Comparison of ENCODE assay signal across 30 cellular contexts in the genomic region with DNA sequence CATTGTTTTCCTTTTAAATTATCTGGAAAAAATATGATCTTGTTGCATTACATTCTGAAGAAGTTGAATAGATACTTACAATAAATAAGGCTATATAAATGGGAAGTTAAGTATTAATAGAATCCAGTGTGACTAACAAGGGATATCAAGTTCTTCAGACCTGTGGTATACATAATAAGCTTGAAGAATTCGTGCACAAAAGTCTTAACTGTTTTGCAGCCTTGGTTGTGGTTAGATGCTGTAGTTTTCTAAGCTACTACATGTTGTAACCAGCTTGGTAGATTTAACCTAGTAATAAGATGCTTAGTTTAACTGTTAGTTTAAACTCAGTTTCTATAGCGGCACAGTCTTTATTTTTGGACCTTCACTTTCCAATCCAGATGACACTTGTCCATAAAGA.
A peak's percentile ranks its signal among the peaks of the same experiment; 100 is the strongest.
DNase-seq lines count a peak whose midpoint lies in the region; ATAC-seq, FAIRE-seq and TF ChIP-seq lines count a peak whose summit lies in the region.
"Had no signal": no experiment of that assay in that cellular context is flagged by ENCODE, and none has a peak within 500 bp of the region (broad histone marks: within the 10 kb centered on the region; RNA-seq: fewer than 3 reads in every experiment).

No MANE protein-coding gene starts in this region.

- in situ Hi-C loops in Caki2 (cut with HindIII; ENCODE audit: low pct_unique_long_range_greater_than_20kb, low sequenced_read_pairs) = no loop called here

- H3K27me3 Mint-ChIP-seq in natural killer cell treated with Interleukin-12 subunit alpha and Interleukin-12 subunit beta and Interleukin-15 and Interleukin-18, amount 100 ng/mL, for 72 hours = no peaks in the 10 kb centered on the region
- H3K27me3 Mint-ChIP-seq: stimulated activated naive CD8-positive, alpha-beta T cell treated with anti-CD3 and anti-CD28 coated beads, Interleukin-15, amount 100 ng/mL, for 72 hours; T-helper 17 cell had no signal

- WGBS in pancreas, 2 donors = 50 to 63% methylated on average over 2 of the region's 2 CpGs
- WGBS in heart right ventricle, 2 donors = 65 to 69% methylated on average over 2 of the region's 2 CpGs

- peaks cover 0 to 4% (median 0%) of the 10 kb centered on the region in 3 donors for H3K4me1 ChIP-seq in pancreas
- peaks cover 0 to 32% (median 10%) of the 10 kb centered on the region in 9 donors for H3K4me1 ChIP-seq in heart right ventricle

- TF ChIP-seq CTCF in bronchial epithelial cell (IDR thresholded peaks at IDR 0.05; ENCODE audit: insufficient read depth, low read length, severe bottlenecking) (no peak), pancreas (IDR thresholded peaks at IDR 0.05) (no peak), heart right ventricle (IDR thresholded peaks at IDR 0.05) (no peak)

- H3K27ac ChIP-seq in pancreas (no peak overlapping the region), heart right ventricle (no peak overlapping the region)
- H3K27ac ChIP-seq: dorsolateral prefrontal cortex, parathyroid adenoma, spleen had no signal

- ATAC-seq in pancreas (no peak), heart right ventricle (no peak)
- no peak for ATAC-seq in natural killer cell treated with Interleukin-12 subunit alpha and Interleukin-12 subunit beta and Interleukin-15 and Interleukin-18, amount 100 ng/mL, for 72 hours
- ATAC-seq: activated CD4-positive, CD25-positive, alpha-beta regulatory T cell treated with anti-CD3 and anti-CD28 coated beads, Interleukin-2, amount 50 U/mL, for 24 hours; HepG2; left cardiac atrium; right cardiac atrium; Right ventricle myocardium inferior; SK-N-SH treated with all-trans-retinoic acid at 6 μM for 48 hours; stimulated activated naive CD8-positive, alpha-beta T cell treated with anti-CD3 and anti-CD28 coated beads, Interleukin-15, amount 100 ng/mL, for 72 hours; T-helper 17 cell had no signal

- H3K27me3 ChIP-seq in bronchial epithelial cell (ENCODE audit: control insufficient read depth, insufficient read depth, low read length) = no peaks in the 10 kb centered on the region
- H3K27me3 ChIP-seq in pancreas = no peaks in the 10 kb centered on the region
- no peaks in the 10 kb centered on the region for H3K27me3 ChIP-seq in heart right ventricle
- H3K27me3 ChIP-seq: dorsolateral prefrontal cortex, spleen had no signal

- no peaks in the 10 kb centered on the region for H3K9me3 Mint-ChIP-seq in natural killer cell treated with Interleukin-12 subunit alpha and Interleukin-12 subunit beta and Interleukin-15 and Interleukin-18, amount 100 ng/mL, for 72 hours
- H3K9me3 Mint-ChIP-seq: neural crest cell; stimulated activated naive CD8-positive, alpha-beta T cell treated with anti-CD3 and anti-CD28 coated beads, Interleukin-15, amount 100 ng/mL, for 72 hours had no signal

- no peaks in the 10 kb centered on the region for H3K36me3 Mint-ChIP-seq in natural killer cell treated with Interleukin-12 subunit alpha and Interleukin-12 subunit beta and Interleukin-15 and Interleukin-18, amount 100 ng/mL, for 72 hours

- no peak for FAIRE-seq in bronchial epithelial cell (lab: Jason Lieb, UNC)
- peak; percentile 74 for FAIRE-seq in pancreas (lab: Jason Lieb, UNC)
- FAIRE-seq: HepG2 had no signal

- no peak overlapping the region for H3K27ac Mint-ChIP-seq in natural killer cell treated with Interleukin-12 subunit alpha and Interleukin-12 subunit beta and Interleukin-15 and Interleukin-18, amount 100 ng/mL, for 72 hours
- H3K27ac Mint-ChIP-seq: stimulated activated naive CD8-positive, alpha-beta T cell treated with anti-CD3 and anti-CD28 coated beads, Interleukin-15, amount 100 ng/mL, for 72 hours; T-helper 17 cell had no signal

- H3K4me3 ChIP-seq in bronchial epithelial cell (ENCODE audit: low read depth, low read length) (no peak overlapping the region), pancreas (no peak overlapping the region), heart right ventricle (no peak overlapping the region)
- H3K4me3 ChIP-seq: dorsolateral prefrontal cortex, lung, PC-9, spleen had no signal

- intact Hi-C loops in pancreas (cut with DNase I) (no loop called here), heart right ventricle (cut with DNase I) (loop anchor here in 1 of 10 donors (10.0 kb wide), 1 partner anchor 178 kb away; no protein-coding TSS in a partner anchor)

- DNase-seq in Caki2 (ENCODE audit: low read depth) (peak; percentile 7), HCEC 1CT (peak; percentile 15), bronchial epithelial cell (ENCODE audit: low read depth) (peak; percentile 67), pancreas (no peak), heart right ventricle (no peak), superior temporal gyrus (ENCODE audit: extremely low spot score) (no peak)
- no peak for DNase-seq in natural killer cell treated with Interleukin-12 subunit alpha and Interleukin-12 subunit beta and Interleukin-15 and Interleukin-18, amount 100 ng/mL, for 72 hours (ENCODE audit: low spot score)
- DNase-seq: activated CD4-positive, alpha-beta T cell treated with anti-CD3 and anti-CD28 coated beads, Interleukin-2, amount 50 U/mL, for 4 hours; activated naive CD4-positive, alpha-beta T cell; DMS79 treated with DMSO at 0.1 percent for 48 hours; dorsolateral prefrontal cortex; GF-D8; Kasumi-1; left cardiac atrium; NCI-H1048; NCI-H524 treated with DMSO at 0.1 percent for 48 hours; PC-9; right cardiac atrium; spleen; stimulated activated CD4-positive, alpha-beta T cell treated with anti-CD3 and anti-CD28 coated beads, Interleukin-2, amount 100 ng/mL, for 24 hours; stimulated activated CD8-positive, alpha-beta memory T cell treated with anti-CD3 and anti-CD28 coated beads, Interleukin-4, amount 100 ng/mL, for 48 hours; stimulated activated naive CD8-positive, alpha-beta T cell treated with anti-CD3 and anti-CD28 coated beads, Interleukin-15, amount 100 ng/mL, for 72 hours; T-helper 17 cell had no signal

- H3K4me3 Mint-ChIP-seq in natural killer cell treated with Interleukin-12 subunit alpha and Interleukin-12 subunit beta and Interleukin-15 and Interleukin-18, amount 100 ng/mL, for 72 hours = no peak overlapping the region
- H3K4me3 Mint-ChIP-seq: neural crest cell; stimulated activated naive CD8-positive, alpha-beta T cell treated with anti-CD3 and anti-CD28 coated beads, Interleukin-15, amount 100 ng/mL, for 72 hours; T-helper 17 cell had no signal

- H3K4me1 Mint-ChIP-seq in natural killer cell treated with Interleukin-12 subunit alpha and Interleukin-12 subunit beta and Interleukin-15 and Interleukin-18, amount 100 ng/mL, for 72 hours (ENCODE audit: low read depth in 2 of 2) = peaks cover 8 to 14% of the 10 kb centered on the region in 2 donors
- H3K4me1 Mint-ChIP-seq: neural crest cell had no signal

- H3K9me3 ChIP-seq in pancreas (no peaks in the 10 kb centered on the region), heart right ventricle (no peaks in the 10 kb centered on the region)
- H3K9me3 ChIP-seq: spleen had no signal

- H3K36me3 ChIP-seq in bronchial epithelial cell (ENCODE audit: control insufficient read depth, insufficient read depth, low read length) (no peaks in the 10 kb centered on the region), pancreas (no peaks in the 10 kb centered on the region), heart right ventricle (no peaks in the 10 kb centered on the region)
- H3K36me3 ChIP-seq: spleen had no signal

Comparison
In these comparisons a context has a peak if more than half of its experiments do, and no peak if none do; other contexts are left out.
1. DNase-seq: peak in Caki2 (single experiment), HCEC 1CT (single experiment) and bronchial epithelial cell (single experiment); none in pancreas (0 of 6), heart right ventricle (0 of 2), superior temporal gyrus (single experiment) and natural killer cell treated with Interleukin-12 subunit alpha and Interleukin-12 subunit beta and Interleukin-15 and Interleukin-18, amount 100 ng/mL, for 72 hours (single experiment).